8 cellular contexts compared by ENCODE assay signal in genomic region chr12:120944645-120945217, GRCh38. TPM values are rescaled to one million over a fixed set of nuclear protein-coding genes. Genes with fewer than 3 reads are reported as not detected.
DNase-seq lines count a peak whose midpoint lies in the region; ATAC-seq, FAIRE-seq and TF ChIP-seq lines count a peak whose summit lies in the region.

No MANE protein-coding gene starts in this region.

- H3K27me3 ChIP-seq in fibroblast of lung (ENCODE audit: control insufficient read depth, insufficient read depth, low read length) = peaks cover 2% of the 10 kb centered on the region
- H3K27me3 ChIP-seq in pancreas = no peaks in the 10 kb centered on the region

- H2AFZ ChIP-seq in fibroblast of lung (ENCODE audit: low read length) = no peak overlapping the region

- peak; percentile 70 for DNase-seq in activated gamma-delta T cell treated with Interleukin-2 at 50 U/mL for 16 hours
- no peak for DNase-seq in activated gamma-delta T cell (lab: John Stamatoyannopoulos, UW)
- DNase-seq in NOMO-1 treated with DMSO at 0.1 percent for 48 hours (lab: John Stamatoyannopoulos, UW; ENCODE audit: unreplicated experiment) = peak; percentile 49
- DNase-seq in activated T-cell treated with anti-CD3 and anti-CD28 coated beads for 1 hour (ENCODE audit: low read depth) = peak; percentile 65
- DNase-seq in fibroblast of lung (ENCODE audit: low read depth in 2 of 2) = peak; percentile 11 to 44
- DNase-seq in pancreas = peak in 5 of 6 donors; percentile 33 to 86 (median 60)
- peak; percentile 65 for DNase-seq in urothelium cell line (ENCODE audit: low spot score)
- no peak for DNase-seq in DMS79 (lab: John Stamatoyannopoulos, UW)

- no peak overlapping the region for H3K4me2 ChIP-seq in fibroblast of lung (ENCODE audit: extremely low read depth, insufficient read depth, low read length)

- intact Hi-C loops in pancreas (cut with DNase I) = loop anchor here in 2 of 3 donors (5.0 to 10.0 kb wide), 2 partner anchors 60 to 68 kb away; no protein-coding TSS in a partner anchor

- WGBS in pancreas, 2 donors = 37 to 41% methylated on average over 9 of the region's 9 CpGs

- peak; percentile 71 to 90 (median 84) for ATAC-seq in pancreas

- no peak overlapping the region for H3K9ac ChIP-seq in fibroblast of lung (ENCODE audit: insufficient read depth, low read length)

- H3K4me3 ChIP-seq in fibroblast of lung (replicated peaks in 1 of 4; ENCODE audit: control extremely low read depth in 1 of 4, insufficient read depth in 1 of 4, low read depth in 3 of 4, low read length in 4 of 4) (no peak overlapping the region), pancreas (no peak overlapping the region)

- H3K9me3 ChIP-seq in fibroblast of lung (ENCODE audit: control insufficient read depth, insufficient read depth, low read depth, low read length) = no peaks in the 10 kb centered on the region
- no peaks in the 10 kb centered on the region for H3K9me3 ChIP-seq in pancreas

- no peaks in the 10 kb centered on the region for H3K4me1 ChIP-seq in fibroblast of lung (ENCODE audit: control insufficient read depth, extremely low read depth, insufficient read depth, low read length)
- H3K4me1 ChIP-seq in pancreas = no peaks in the 10 kb centered on the region

- no peaks in the 10 kb centered on the region for H4K20me1 ChIP-seq in fibroblast of lung (ENCODE audit: control insufficient read depth, extremely low read depth, insufficient read depth, low read length)

- TF ChIP-seq CTCF in fibroblast of lung (conservative IDR thresholded peaks at IDR 0.05 in 1 of 2, IDR thresholded peaks at IDR 0.05 in 1 of 2; ENCODE audit: low read depth in 1 of 2, low read length in 2 of 2) = peak; percentile 81 to 82
- TF ChIP-seq CTCF in pancreas (IDR thresholded peaks at IDR 0.05) = peak; percentile 46 to 77 (median 66)

- FAIRE-seq in pancreas (lab: Jason Lieb, UNC) = no peak
- no peak for FAIRE-seq in urothelium cell line (lab: Jason Lieb, UNC)

- H3K79me2 ChIP-seq in fibroblast of lung (ENCODE audit: control insufficient read depth, insufficient read depth, low read length) = no peaks in the 10 kb centered on the region

- H3K36me3 ChIP-seq in fibroblast of lung (ENCODE audit: control insufficient read depth, insufficient read depth, low read length) (no peaks in the 10 kb centered on the region), pancreas (no peaks in the 10 kb centered on the region)

- H3K27ac ChIP-seq in fibroblast of lung (ENCODE audit: insufficient read depth, low read length) (no peak overlapping the region), pancreas (no peak overlapping the region)

RNA-seq across cellular contexts. Expression of gene HNF1A, which starts 33.6 kb away (rescaled TPM):
- total RNA-seq in fibroblast of lung (not detected in 2 replicates), pancreas (1 to 10 TPM; 4.9 to 9.1 (median 6.9) TPM)
- polyA plus RNA-seq in fibroblast of lung (not detected in 2 replicates), pancreas (10 to 100 TPM; 11.5 to 17.2 TPM)
- polyA plus RNA-seq in fibroblast of lung (2012) = 0.07 TPM in 1 of 2 replicates, not detected in the other
- polyA minus RNA-seq in fibroblast of lung (ENCODE audit: low replicate concordance) = not detected in 2 replicates

RNA-seq across cellular contexts. Expression of gene SPPL3, which starts 40.6 kb away (rescaled TPM):
- total RNA-seq in fibroblast of lung = 5.1 and 7.1 TPM in 2 replicates
- polyA plus RNA-seq in fibroblast of lung = 41.4 and 42.6 TPM in 2 replicates
- 25.4 and 26.6 TPM in 2 replicates for polyA plus RNA-seq in fibroblast of lung (2012)
- polyA minus RNA-seq in fibroblast of lung (ENCODE audit: low replicate concordance) = 144 and 210 TPM in 2 replicates
- 10 to 100 TPM; 10.9 to 25.7 (median 17.1) TPM for total RNA-seq in pancreas
- polyA plus RNA-seq in pancreas = 10 to 100 TPM in 1 of 2 donors, 1 to 10 TPM in 1; 7.0 to 13.1 TPM

Comparison
In these comparisons a context has a peak if more than half of its experiments do, and no peak if none do; other contexts are left out.
1. DNase-seq: peak in activated gamma-delta T cell treated with Interleukin-2 at 50 U/mL for 16 hours (single experiment), NOMO-1 treated with DMSO at 0.1 percent for 48 hours (single experiment), activated T-cell treated with anti-CD3 and anti-CD28 coated beads for 1 hour (single experiment), fibroblast of lung (2 of 2), pancreas (5 of 6) and urothelium cell line (single experiment); none in activated gamma-delta T cell (single experiment) and DMS79 (single experiment).